ENCODE assay signal across 12 cellular contexts in the genomic region with DNA sequence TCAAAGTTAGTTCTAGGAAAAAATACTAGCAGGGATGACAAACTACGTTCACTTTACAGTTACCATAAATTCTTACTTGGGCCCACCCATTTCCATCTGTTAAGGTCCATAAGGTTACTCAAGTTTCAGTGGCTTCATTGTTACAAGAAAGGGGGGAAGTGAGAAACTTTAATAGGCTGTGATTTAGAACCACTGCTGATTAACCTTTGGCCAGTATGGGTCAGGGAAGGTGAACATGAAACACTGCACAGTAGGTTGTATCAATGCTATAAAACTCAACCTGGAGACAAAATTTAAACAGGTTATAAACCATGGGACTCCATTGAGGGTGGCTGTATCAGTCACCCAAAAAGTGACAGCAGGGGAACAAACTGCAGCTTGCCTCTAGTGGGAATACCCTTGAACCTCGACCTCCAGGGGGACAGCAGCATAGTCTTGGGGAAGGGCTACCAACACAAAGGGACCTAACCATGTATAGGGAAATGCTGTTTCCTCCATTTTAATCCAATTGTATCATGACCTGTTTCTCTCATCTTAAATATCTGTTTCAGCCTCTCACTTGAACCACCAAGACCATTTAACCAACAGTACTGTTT. TPM values are rescaled to one million over a fixed set of nuclear protein-coding genes. Genes with fewer than 3 reads are reported as not detected.
A peak's percentile ranks its signal among the peaks of the same experiment; 100 is the strongest.
DNase-seq lines count a peak whose midpoint lies in the region; ATAC-seq and TF ChIP-seq lines count a peak whose summit lies in the region.
"Had no signal": no experiment of that assay in that cellular context is flagged by ENCODE, and none has a peak within 500 bp of the region (broad histone marks: within the 10 kb centered on the region; RNA-seq: fewer than 3 reads in every experiment).

No MANE protein-coding gene starts in this region.

- no peak overlapping the region for H3K4me3 Mint-ChIP-seq in activated CD8-positive, alpha-beta T cell treated with anti-CD3 and anti-CD28 coated beads for 36 hours
- no peak overlapping the region for H3K4me3 Mint-ChIP-seq in activated CD8-positive, alpha-beta T cell treated with anti-CD3 and anti-CD28 coated beads, Interleukin-2, amount 10 ng/mL, durations not matched to agents 7 days and 5 days
- no peak overlapping the region for H3K4me3 Mint-ChIP-seq in effector memory CD8-positive, alpha-beta T cell

- peaks cover 84% of the 10 kb centered on the region for H4K20me1 ChIP-seq in smooth muscle cell (ENCODE audit: low read depth)

- H3F3A ChIP-seq in smooth muscle cell (ENCODE audit: low read depth), result peaks cover 62% of the 10 kb centered on the region

- H3K27me3 ChIP-seq in smooth muscle cell (ENCODE audit: low read depth), result no peaks in the 10 kb centered on the region

- peaks cover 50% of the 10 kb centered on the region for H3K4me1 Mint-ChIP-seq in activated CD8-positive, alpha-beta T cell treated with anti-CD3 and anti-CD28 coated beads for 36 hours (ENCODE audit: low read depth)
- H3K4me1 Mint-ChIP-seq in activated CD8-positive, alpha-beta T cell treated with anti-CD3 and anti-CD28 coated beads, Interleukin-2, amount 10 ng/mL, durations not matched to agents 7 days and 5 days (ENCODE audit: low read depth), result peaks cover 34% of the 10 kb centered on the region
- peaks cover 28 to 40% of the 10 kb centered on the region in 2 donors for H3K4me1 Mint-ChIP-seq in effector memory CD8-positive, alpha-beta T cell (ENCODE audit: low read depth in 2 of 2)

- POLR2A ChIA-PET in activated CD8-positive, alpha-beta T cell treated with anti-CD3 and anti-CD28 coated beads for 36 hours (lab: Charles Lee), result interaction anchor here (1.8 kb wide), 1 partner anchor 10 kb away, joined by 7 read pairs; the partner anchor contains the start of genes PTRH2 and VMP1
- POLR2A ChIA-PET in activated CD8-positive, alpha-beta T cell treated with anti-CD3 and anti-CD28 coated beads, Interleukin-2, amount 10 ng/mL, durations not matched to agents 7 days and 5 days (lab: Charles Lee), result interaction anchor here (1.0 kb wide), 1 partner anchor 78 kb away, joined by 3 read pairs; no protein-coding TSS in a partner anchor

- peaks cover 32% of the 10 kb centered on the region for H3K36me3 ChIP-seq in smooth muscle cell (ENCODE audit: low read depth)

- H3K4me2 ChIP-seq in smooth muscle cell, result no peak overlapping the region

- intact Hi-C loops in activated CD8-positive, alpha-beta T cell treated with anti-CD3 and anti-CD28 coated beads for 36 hours (cut with micrococcal nuclease), result no loop called here

- H3K9me3 Mint-ChIP-seq in activated CD8-positive, alpha-beta T cell treated with anti-CD3 and anti-CD28 coated beads for 36 hours, result no peaks in the 10 kb centered on the region
- H3K9me3 Mint-ChIP-seq in activated CD8-positive, alpha-beta T cell treated with anti-CD3 and anti-CD28 coated beads, Interleukin-2, amount 10 ng/mL, durations not matched to agents 7 days and 5 days (ENCODE audit: insufficient read depth), result no peaks in the 10 kb centered on the region
- H3K9me3 Mint-ChIP-seq in effector memory CD8-positive, alpha-beta T cell, result no peaks in the 10 kb centered on the region

- peak overlapping the region; percentile 45 for H3K27ac ChIP-seq in smooth muscle cell (ENCODE audit: low read depth)

- peak; percentile 20 for ATAC-seq in activated CD8-positive, alpha-beta T cell treated with anti-CD3 and anti-CD28 coated beads for 36 hours
- ATAC-seq in activated CD8-positive, alpha-beta T cell treated with anti-CD3 and anti-CD28 coated beads, Interleukin-2, amount 10 ng/mL, durations not matched to agents 7 days and 5 days, result no peak
- ATAC-seq in HG03175 (IDR thresholded peaks at IDR 0.05; ENCODE audit: unreplicated experiment), result peak; percentile 39
- no peak for ATAC-seq in effector memory CD8-positive, alpha-beta T cell (replicated peaks)
- ATAC-seq: left ventricle myocardium superior had no signal

- WGBS in smooth muscle cell (ENCODE audit: low lambda C conversion rate), result 94% methylated on average over 2 of the region's 2 CpGs

- H3K27me3 Mint-ChIP-seq in activated CD8-positive, alpha-beta T cell treated with anti-CD3 and anti-CD28 coated beads for 36 hours, result no peaks in the 10 kb centered on the region
- H3K27me3 Mint-ChIP-seq in activated CD8-positive, alpha-beta T cell treated with anti-CD3 and anti-CD28 coated beads, Interleukin-2, amount 10 ng/mL, durations not matched to agents 7 days and 5 days (ENCODE audit: low read depth), result no peaks in the 10 kb centered on the region
- H3K27me3 Mint-ChIP-seq in effector memory CD8-positive, alpha-beta T cell, result no peaks in the 10 kb centered on the region

- peak overlapping the region; percentile 74 for H3K27ac Mint-ChIP-seq in activated CD8-positive, alpha-beta T cell treated with anti-CD3 and anti-CD28 coated beads for 36 hours
- no peak overlapping the region for H3K27ac Mint-ChIP-seq in activated CD8-positive, alpha-beta T cell treated with anti-CD3 and anti-CD28 coated beads, Interleukin-2, amount 10 ng/mL, durations not matched to agents 7 days and 5 days
- peak overlapping the region; percentile 23 to 57 for H3K27ac Mint-ChIP-seq in effector memory CD8-positive, alpha-beta T cell

- CTCF ChIA-PET in activated CD8-positive, alpha-beta T cell treated with anti-CD3 and anti-CD28 coated beads for 36 hours (lab: Charles Lee), result no interaction called here
- CTCF ChIA-PET in activated CD8-positive, alpha-beta T cell treated with anti-CD3 and anti-CD28 coated beads, Interleukin-2, amount 10 ng/mL, durations not matched to agents 7 days and 5 days (lab: Charles Lee), result no interaction called here

- TF ChIP-seq CTCF in activated CD8-positive, alpha-beta T cell treated with anti-CD3 and anti-CD28 coated beads for 36 hours (IDR thresholded peaks at IDR 0.05), result no peak
- no peak for TF ChIP-seq CTCF in smooth muscle cell (IDR thresholded peaks at IDR 0.05; ENCODE audit: borderline replicate concordance, insufficient read depth, poor library complexity, severe bottlenecking)

- no peak overlapping the region for H3K4me3 ChIP-seq in smooth muscle cell

- H2AFZ ChIP-seq in smooth muscle cell (ENCODE audit: low read depth), result no peak overlapping the region

- H3K79me2 ChIP-seq in smooth muscle cell (ENCODE audit: low read depth), result peaks cover 89% of the 10 kb centered on the region

- DNase-seq in activated CD8-positive, alpha-beta T cell treated with anti-CD3 and anti-CD28 coated beads for 36 hours, result no peak
- DNase-seq in activated CD8-positive, alpha-beta T cell treated with anti-CD3 and anti-CD28 coated beads, Interleukin-2, amount 10 ng/mL, durations not matched to agents 7 days and 5 days, result no peak
- no peak for DNase-seq in effector memory CD8-positive, alpha-beta T cell
- no peak for DNase-seq in smooth muscle cell (lab: John Stamatoyannopoulos, UW; ENCODE audit: unreplicated experiment)
- no peak for DNase-seq in NK-92 (lab: John Stamatoyannopoulos, UW; ENCODE audit: unreplicated experiment)
- no peak for DNase-seq in SK-N-DZ (ENCODE audit: low spot score)
- DNase-seq in NCI-H187 treated with DMSO at 0.1 percent for 48 hours (lab: John Stamatoyannopoulos, UW), result no peak
- DNase-seq: DMS53, left ventricle myocardium superior, NCI-H510A, nucleus accumbens had no signal

- H3K36me3 Mint-ChIP-seq in activated CD8-positive, alpha-beta T cell treated with anti-CD3 and anti-CD28 coated beads for 36 hours (ENCODE audit: low read depth), result peaks cover 65% of the 10 kb centered on the region
- H3K36me3 Mint-ChIP-seq in activated CD8-positive, alpha-beta T cell treated with anti-CD3 and anti-CD28 coated beads, Interleukin-2, amount 10 ng/mL, durations not matched to agents 7 days and 5 days (ENCODE audit: low read depth), result peaks cover 76% of the 10 kb centered on the region
- H3K36me3 Mint-ChIP-seq in effector memory CD8-positive, alpha-beta T cell (ENCODE audit: insufficient read depth), result peaks cover 47% of the 10 kb centered on the region

- H3K9ac ChIP-seq in smooth muscle cell (ENCODE audit: low read depth), result no peak overlapping the region

- no peaks in the 10 kb centered on the region for H3K4me1 ChIP-seq in smooth muscle cell (ENCODE audit: low read depth)

- H3K9me3 ChIP-seq in smooth muscle cell (replicated peaks; ENCODE audit: low read depth), result no peaks in the 10 kb centered on the region

RNA-seq across cellular contexts. Expression of gene PTRH2, which starts 10.4 kb away (rescaled TPM):
- total RNA-seq in activated CD8-positive, alpha-beta T cell treated with anti-CD3 and anti-CD28 coated beads for 36 hours, result 10 to 100 TPM; 34.2 to 37.4 TPM
- 10 to 100 TPM; 21.5 to 24.7 TPM for total RNA-seq in activated CD8-positive, alpha-beta T cell treated with anti-CD3 and anti-CD28 coated beads, Interleukin-2, amount 10 ng/mL, durations not matched to agents 7 days and 5 days
- total RNA-seq in smooth muscle cell, result 11.4 and 28.2 TPM in 2 replicates
- 26.2 and 27.5 TPM in 2 replicates for polyA plus RNA-seq in smooth muscle cell
- polyA plus RNA-seq in SK-N-DZ (2014; cell fraction: cytosol; rRNA removed), result 29.4 and 37.2 TPM in 2 replicates
- 22.6 and 26.5 TPM in 2 replicates for polyA plus RNA-seq in SK-N-DZ (2014; cell fraction: nucleus; rRNA removed)

RNA-seq across cellular contexts. Expression of gene VMP1, which starts 10.7 kb away (rescaled TPM):
- total RNA-seq in activated CD8-positive, alpha-beta T cell treated with anti-CD3 and anti-CD28 coated beads for 36 hours, result 100 to 1,000 TPM; 239 to 248 TPM
- total RNA-seq in activated CD8-positive, alpha-beta T cell treated with anti-CD3 and anti-CD28 coated beads, Interleukin-2, amount 10 ng/mL, durations not matched to agents 7 days and 5 days, result 100 to 1,000 TPM; 122 to 123 TPM
- 514 and 545 TPM in 2 replicates for total RNA-seq in smooth muscle cell
- 102 and 116 TPM in 2 replicates for polyA plus RNA-seq in smooth muscle cell
- polyA plus RNA-seq in SK-N-DZ (2014; cell fraction: cytosol; rRNA removed), result 59.8 and 69.1 TPM in 2 replicates
- polyA plus RNA-seq in SK-N-DZ (2014; cell fraction: nucleus; rRNA removed), result 33.9 and 40.9 TPM in 2 replicates

Comparison
In these comparisons a context has a peak if more than half of its experiments do, and no peak if none do; other contexts are left out.
1. ATAC-seq: peak in activated CD8-positive, alpha-beta T cell treated with anti-CD3 and anti-CD28 coated beads for 36 hours (single experiment) and HG03175 (single experiment); none in activated CD8-positive, alpha-beta T cell treated with anti-CD3 and anti-CD28 coated beads, Interleukin-2, amount 10 ng/mL, durations not matched to agents 7 days and 5 days (single experiment) and effector memory CD8-positive, alpha-beta T cell (single experiment).